ENCODE assay signal across 8 cellular contexts in the genomic region with DNA sequence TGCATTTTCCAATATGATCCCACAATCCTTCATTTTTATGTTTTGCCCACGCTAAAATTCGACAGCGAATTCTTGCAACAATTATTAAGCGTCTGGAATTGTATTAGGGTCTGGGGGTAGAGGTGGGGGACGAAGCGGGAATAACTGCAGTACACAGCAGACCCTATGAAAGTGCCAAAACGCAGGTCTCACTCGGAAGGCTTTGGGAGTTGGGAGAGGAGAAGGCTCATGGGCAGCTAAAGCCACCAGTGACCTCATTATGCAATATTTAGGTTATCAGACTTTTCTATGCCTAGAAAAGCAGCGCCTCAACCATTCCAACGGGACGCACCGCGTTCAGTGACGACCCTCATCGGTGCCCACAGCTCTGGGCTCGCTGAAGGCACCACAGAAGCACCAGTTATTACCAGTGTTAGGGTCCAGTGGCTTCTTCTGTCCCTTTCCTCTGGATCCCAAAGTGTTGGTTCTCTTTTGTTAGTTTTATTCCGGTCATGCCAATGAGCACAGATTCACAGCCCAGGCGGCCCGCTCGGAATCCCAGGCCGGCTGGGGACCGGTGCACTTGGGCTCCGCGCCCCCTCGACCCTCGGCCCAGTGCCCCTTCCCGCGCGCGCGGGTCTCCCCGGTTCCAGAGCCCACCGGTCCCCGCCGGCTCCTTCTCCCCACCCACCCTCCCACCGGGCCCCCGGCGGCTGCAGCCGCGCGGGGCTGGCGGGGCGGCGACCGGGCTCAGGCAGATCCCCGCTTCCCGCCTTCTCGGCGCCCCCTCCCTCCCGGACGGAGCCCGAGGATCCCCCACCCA. TPM values are rescaled to one million over a fixed set of nuclear protein-coding genes. Genes with fewer than 3 reads are reported as not detected.
A peak's percentile ranks its signal among the peaks of the same experiment; 100 is the strongest.
DNase-seq lines count a peak whose midpoint lies in the region; TF ChIP-seq lines count a peak whose summit lies in the region.

No MANE protein-coding gene starts in this region.

- TF ChIP-seq POLR2A in adrenal gland (IDR thresholded peaks at IDR 0.05) = no peak

- DNase-seq in NCI-H2227 (lab: John Stamatoyannopoulos, UW; ENCODE audit: unreplicated experiment) (peak; percentile 27), NCI-H2227 treated with DMSO at 0.1 percent for 48 hours (lab: John Stamatoyannopoulos, UW) (no peak), adrenal gland (no peak), kidney epithelial cell (ENCODE audit: low read depth) (no peak), NCI-H2029 (lab: John Stamatoyannopoulos, UW) (no peak), COR-L47 (lab: John Stamatoyannopoulos, UW) (no peak)
- DNase-seq in stimulated activated CD4-positive, alpha-beta T cell treated with anti-CD3 and anti-CD28 coated beads, Interleukin-4, amount 100 ng/mL, for 1 hour = no peak

- WGBS in adrenal gland, 4 donors = 17 to 68% (median 23%) methylated on average over 17 to 52 of the region's 52 CpGs

- H3K4me1 ChIP-seq in adrenal gland (replicated peaks in 1 of 2) (peaks cover 0 to 8% of the 10 kb centered on the region in 2 donors), stomach smooth muscle (ENCODE audit: control insufficient read depth, insufficient read depth, low read length) (peaks cover 20% of the 10 kb centered on the region)

- intact Hi-C loops in adrenal gland (cut with DNase I) = no loop called here

- H3K36me3 ChIP-seq in adrenal gland (replicated peaks in 1 of 2) (no peaks in the 10 kb centered on the region), kidney epithelial cell (ENCODE audit: control insufficient read depth, insufficient read depth, low read length) (no peaks in the 10 kb centered on the region), stomach smooth muscle (ENCODE audit: control insufficient read depth in 2 of 2, insufficient read depth in 2 of 2, low read length in 2 of 2) (no peaks in the 10 kb centered on the region)

- peak overlapping the region in 3 of 5 donors; percentile 68 to 86 (median 75) for H3K27ac ChIP-seq in adrenal gland
- peak overlapping the region; percentile 55 for H3K27ac ChIP-seq in stomach smooth muscle (ENCODE audit: low read length)

- no peak for TF ChIP-seq CTCF in adrenal gland (IDR thresholded peaks at IDR 0.05)
- TF ChIP-seq CTCF in kidney epithelial cell (IDR thresholded peaks at IDR 0.05; ENCODE audit: insufficient read depth, low read length, poor library complexity, severe bottlenecking) = no peak

- peak overlapping the region in 2 of 4 donors; percentile 59 to 91 for H3K4me3 ChIP-seq in adrenal gland
- H3K4me3 ChIP-seq in kidney epithelial cell (ENCODE audit: low read depth, low read length) = peak overlapping the region; percentile 31
- H3K4me3 ChIP-seq in stomach smooth muscle (ENCODE audit: low read length in 2 of 2) = peak overlapping the region; percentile 40 to 74

- H3K27me3 ChIP-seq in adrenal gland (no peaks in the 10 kb centered on the region), kidney epithelial cell (ENCODE audit: control insufficient read depth, insufficient read depth, low read length) (peaks cover 43% of the 10 kb centered on the region), stomach smooth muscle (ENCODE audit: control insufficient read depth in 1 of 2, insufficient read depth in 2 of 2, low read length in 2 of 2) (peaks cover 0 to 2% of the 10 kb centered on the region in 2 donors)

- H3K9me3 ChIP-seq in adrenal gland (replicated peaks in 1 of 3) = no peaks in the 10 kb centered on the region
- peaks cover 10% of the 10 kb centered on the region in 2 donors for H3K9me3 ChIP-seq in stomach smooth muscle (ENCODE audit: control insufficient read depth in 2 of 2, low read length in 2 of 2)

- H3K9ac ChIP-seq in stomach smooth muscle (ENCODE audit: low read length in 2 of 2) = peak overlapping the region in 1 of 2 donors; percentile 64

RNA-seq across cellular contexts. Expression of gene MAPK4, which starts 0.7 kb away (rescaled TPM):
- total RNA-seq in adrenal gland (100 to 1,000 TPM in 1 of 8 donors, 10 to 100 TPM in 7; 18.0 to 231 (median 37.9) TPM), kidney epithelial cell (3.1 and 6.0 TPM in 2 replicates)
- polyA plus RNA-seq in adrenal gland = 100 to 1,000 TPM in 1 of 3 donors, 10 to 100 TPM in 2; 16.3 to 128 (median 21.0) TPM
